ENCODE assay signal across 9 cellular contexts in the genomic region with DNA sequence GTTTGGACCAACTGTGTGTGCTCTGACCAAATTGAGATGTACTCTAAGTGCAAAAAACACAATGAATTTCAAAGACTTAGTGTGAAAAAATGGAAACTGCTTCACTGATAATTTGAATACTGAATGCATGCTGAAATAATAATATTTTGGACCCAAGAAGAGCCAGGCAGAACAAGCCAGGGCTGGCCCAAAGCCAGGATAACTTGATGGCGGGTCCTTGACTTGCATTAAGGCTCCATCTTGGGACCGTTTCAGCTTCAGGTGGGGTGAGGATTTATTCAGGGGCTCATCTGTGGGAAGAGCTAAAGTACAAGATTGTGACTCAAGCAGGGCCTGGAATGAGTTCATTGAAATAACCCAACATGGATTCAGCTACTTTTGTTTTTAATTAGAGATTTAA.
"Had no signal": no experiment of that assay in that cellular context is flagged by ENCODE, and none has a peak within 500 bp of the region (broad histone marks: within the 10 kb centered on the region; RNA-seq: fewer than 3 reads in every experiment).

No MANE protein-coding gene starts in this region.

- DNase-seq: GM23248, H9, HFFc6, KG1 had no signal

- H3K27ac ChIP-seq: GM23248, HL-60 had no signal

- ATAC-seq: HCT116, HepG2 had no signal

- FAIRE-seq: H1, H54, HepG2 had no signal

- H3K9ac ChIP-seq: GM23248 had no signal

- H3K4me3 ChIP-seq: GM23248 had no signal

- H2AFZ ChIP-seq: GM23248 had no signal
